22 cellular contexts compared by ENCODE assay signal in genomic region chr3:188937389-188937788, GRCh38.
DNase-seq lines count a peak whose midpoint lies in the region; ATAC-seq, FAIRE-seq and TF ChIP-seq lines count a peak whose summit lies in the region.
"Had no signal": no experiment of that assay in that cellular context is flagged by ENCODE, and none has a peak within 500 bp of the region (broad histone marks: within the 10 kb centered on the region; RNA-seq: fewer than 3 reads in every experiment).

No MANE protein-coding gene starts in this region.

- intact Hi-C loops in IMR-90 (cut with micrococcal nuclease) = no loop called here

- H3K36me3 ChIP-seq in IMR-90 (ENCODE audit: control insufficient read depth, insufficient read depth, low read length) = no peaks in the 10 kb centered on the region
- H3K36me3 ChIP-seq: heart right ventricle, ovary had no signal

- H3K9me1 ChIP-seq in IMR-90 (ENCODE audit: insufficient read depth, low read length) = no peaks in the 10 kb centered on the region

- peak; percentile 11 for DNase-seq in IMR-90
- peak; percentile 96 for DNase-seq in dermis blood vessel endothelial cell
- DNase-seq in islet precursor cell = peak; percentile 62
- DNase-seq in urothelium cell line (ENCODE audit: low spot score) = peak; percentile 21
- no peak for DNase-seq in GOT3 (lab: John Stamatoyannopoulos, UW)
- DNase-seq: activated CD4-positive, alpha-beta T cell treated with anti-CD3 and anti-CD28 coated beads for 4 hours; activated naive CD4-positive, alpha-beta T cell treated with anti-CD3 and anti-CD28 coated beads, Interleukin-2, amount 10 ng/mL, durations not matched to agents 7 days and 5 days; caudate nucleus; DMS 273 treated with DMSO at 0.1 percent for 48 hours; heart right ventricle; immature natural killer cell; left ventricle myocardium superior; NCI-H1048; NCI-H187; NCI-H526 treated with DMSO at 0.1 percent for 48 hours; ovary; T-helper 2 cell had no signal

- H2AK9ac ChIP-seq in IMR-90 (replicated peaks; ENCODE audit: low read depth, low read length, poor library complexity) = no peak overlapping the region

- no peak for TF ChIP-seq POLR2A in IMR-90 (IDR thresholded peaks at IDR 0.05; ENCODE audit: low read depth, low read length)

- WGBS in IMR-90 (ENCODE audit: extremely low coverage in 2 of 2, insufficient read length in 1 of 2), 2 experiments = 40% methylated on average over 1 of the region's 7 CpGs; no CpG with 5 or more reads in 1 of the 2 experiments

- in situ Hi-C loops in IMR-90 (cut with MboI; ENCODE audit: low sequenced_read_pairs) = no loop called here

- TF ChIP-seq RAD21 in IMR-90 (IDR thresholded peaks at IDR 0.05; ENCODE audit: low read length) = no peak

- no peak overlapping the region for H3K56ac ChIP-seq in IMR-90 (ENCODE audit: extremely low read depth, insufficient read depth, low read length)

- no peak overlapping the region for H4K8ac ChIP-seq in IMR-90 (ENCODE audit: low read depth in 2 of 2, low read length in 2 of 2)

- no peaks in the 10 kb centered on the region for H3K9me3 ChIP-seq in IMR-90 (ENCODE audit: control insufficient read depth, insufficient read depth, low read length)
- H3K9me3 ChIP-seq: heart right ventricle, ovary had no signal

- H2AK5ac ChIP-seq in IMR-90 (ENCODE audit: low read depth, low read length) = no peak overlapping the region

- H3K4me3 ChIP-seq in IMR-90 (ENCODE audit: insufficient read depth, low read depth, low read length) = no peak overlapping the region
- H3K4me3 ChIP-seq: heart right ventricle, ovary had no signal

- CTCF ChIA-PET in IMR-90 (lab: Yijun Ruan, JAX) = interaction anchor here (0.6 kb wide), 1 partner anchor 270 kb away, joined by 3 read pairs; no protein-coding TSS in a partner anchor

- no peaks in the 10 kb centered on the region for H4K20me1 ChIP-seq in IMR-90 (ENCODE audit: insufficient read depth, low read length)

- ATAC-seq in IMR-90 (ENCODE audit: low read depth) (no peak), HG02588 (IDR thresholded peaks at IDR 0.05; ENCODE audit: unreplicated experiment) (no peak), HG02852 (IDR thresholded peaks at IDR 0.05; ENCODE audit: unreplicated experiment) (no peak)
- ATAC-seq: left ventricle myocardium superior; natural killer cell treated with Interleukin-12 subunit alpha and Interleukin-12 subunit beta and Interleukin-15 and Interleukin-18, amount 100 ng/mL, for 72 hours; sciatic nerve; SK-N-SH treated with all-trans-retinoic acid at 6 μM for 48 hours had no signal

- no peaks in the 10 kb centered on the region for H3K79me1 ChIP-seq in IMR-90 (ENCODE audit: low read depth in 1 of 2, low read length in 2 of 2)

- dilution Hi-C loops in IMR-90 (cut with HindIII; ENCODE audit: low sequenced_read_pairs, unreplicated experiment) = no loop called here

- H3K4me1 ChIP-seq in IMR-90 (ENCODE audit: control insufficient read depth, insufficient read depth, low read length) = 0 out of 2 replicates have a peak, but pooled peaks cover 2% of the 10 kb centered on the region

- no peak for TF ChIP-seq CTCF in IMR-90 (conservative IDR thresholded peaks at IDR 0.05; ENCODE audit: low read depth, low read length)

- no peak overlapping the region for H3K23ac ChIP-seq in IMR-90 (ENCODE audit: low read depth, low read length)

- H3K27ac ChIP-seq in IMR-90 (ENCODE audit: insufficient read depth, low read length) = no peak overlapping the region
- H3K27ac ChIP-seq: heart right ventricle, ovary had no signal

- no peak overlapping the region for H3K18ac ChIP-seq in IMR-90 (ENCODE audit: low read depth, low read length)

- no peak overlapping the region for H3K14ac ChIP-seq in IMR-90 (replicated peaks; ENCODE audit: low read depth, low read length)

- H2BK5ac ChIP-seq in IMR-90 (ENCODE audit: low read depth, low read length, poor library complexity, severe bottlenecking) = no peak overlapping the region

- H2BK20ac ChIP-seq in IMR-90 (ENCODE audit: low read depth, low read length) = no peak overlapping the region

- BruUV-seq in IMR-90 (replicated peaks; lab: Mats Ljungman, UMichigan) = no TSS peak

- no peak overlapping the region for H3K9ac ChIP-seq in IMR-90 (ENCODE audit: low read depth, low read length)

- no peak overlapping the region for H4K91ac ChIP-seq in IMR-90 (ENCODE audit: insufficient read depth, low read depth, low read length)

- H2BK15ac ChIP-seq in IMR-90 (ENCODE audit: low read depth, low read length) = no peak overlapping the region

- no peak overlapping the region for H4K5ac ChIP-seq in IMR-90 (ENCODE audit: low read depth, low read length)

- no peak overlapping the region for H3K4me2 ChIP-seq in IMR-90 (ENCODE audit: low read depth, low read length)

- no peak overlapping the region for H2AFZ ChIP-seq in IMR-90 (replicated peaks; ENCODE audit: low read length, poor library complexity)

- POLR2A ChIA-PET in IMR-90 (lab: Charles Lee; ENCODE audit: unreplicated experiment) = no interaction called here

- no peak overlapping the region for H2BK120ac ChIP-seq in IMR-90 (ENCODE audit: low read depth, low read length)

- no peak for FAIRE-seq in urothelium cell line (lab: Jason Lieb, UNC)

- H3K4ac ChIP-seq in IMR-90 (ENCODE audit: low read depth, low read length) = no peak overlapping the region

- H3K27me3 ChIP-seq in IMR-90 (ENCODE audit: control insufficient read depth, insufficient read depth, low read length) = no peaks in the 10 kb centered on the region
- H3K27me3 ChIP-seq: heart right ventricle, ovary had no signal

TF ChIP-seq in IMR-90, 13 proteins besides CTCF, POLR2A, EP300 and RAD21:
- TF ChIP-seq RFX5 (IDR thresholded peaks at IDR 0.05; ENCODE audit: low read depth, low read length) (no peak), ELK1 (IDR thresholded peaks at IDR 0.05; ENCODE audit: borderline replicate concordance, low read depth, low read length) (no peak), MXI1 (IDR thresholded peaks at IDR 0.05; ENCODE audit: borderline replicate concordance, low read depth, low read length) (no peak), RCOR1 (IDR thresholded peaks at IDR 0.05; ENCODE audit: insufficient replicate concordance, low read length) (no peak), BHLHE40 (IDR thresholded peaks at IDR 0.05; ENCODE audit: low read depth, low read length) (no peak)
